Comparison of ENCODE assay signal across 9 cellular contexts in the genomic region with DNA sequence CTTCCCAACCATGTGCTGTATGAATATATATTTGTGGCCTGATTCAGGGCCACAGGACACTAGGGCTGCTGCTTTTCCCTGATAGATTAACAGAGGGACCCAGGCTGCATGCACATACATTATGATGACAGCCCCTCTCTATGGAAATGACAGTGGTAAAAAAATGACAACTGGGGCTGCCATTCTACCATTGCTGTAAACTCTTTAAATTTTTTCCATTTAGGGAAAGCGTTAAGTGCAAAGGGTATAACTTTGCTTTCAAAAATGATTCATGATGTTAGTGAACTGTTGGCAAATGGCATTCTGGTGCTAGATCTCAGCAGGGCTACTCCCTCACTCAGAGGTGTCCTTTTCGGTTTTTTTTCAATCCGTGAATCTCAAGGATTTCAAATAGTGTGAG. TPM values are rescaled to one million over a fixed set of nuclear protein-coding genes. Genes with fewer than 3 reads are reported as not detected.
DNase-seq lines count a peak whose midpoint lies in the region; ATAC-seq and TF ChIP-seq lines count a peak whose summit lies in the region.
"Had no signal": no experiment of that assay in that cellular context is flagged by ENCODE, and none has a peak within 500 bp of the region (broad histone marks: within the 10 kb centered on the region; RNA-seq: fewer than 3 reads in every experiment).

No MANE protein-coding gene starts in this region.

- no peak overlapping the region for H3K4me3 Mint-ChIP-seq in chondrocyte (ENCODE audit: unreplicated experiment)

- H3K9me3 ChIP-seq in HUES64 (ENCODE audit: insufficient read depth, low read depth, low read length): no peaks in the 10 kb centered on the region
- no peaks in the 10 kb centered on the region for H3K9me3 ChIP-seq in lower lobe of right lung
- H3K9me3 ChIP-seq: ovary had no signal

- peak overlapping the region; percentile 96 for H3K27ac Mint-ChIP-seq in chondrocyte (ENCODE audit: unreplicated experiment)

- H3K4me1 Mint-ChIP-seq in chondrocyte (ENCODE audit: low read depth): peaks cover 64% of the 10 kb centered on the region

- intact Hi-C loops in lower lobe of right lung (cut with DNase I): no loop called here

- H3K27ac ChIP-seq in HUES64 (ENCODE audit: low read depth, low read length): peak overlapping the region; percentile 94; the same call in 1 of the 2 replicates
- H3K27ac ChIP-seq in lower lobe of right lung: peak overlapping the region; percentile 97
- peak overlapping the region; percentile 81 for H3K27ac ChIP-seq in temporal lobe (ENCODE audit: low read depth, low read length)

- no peak for DNase-seq in chondrocyte (ENCODE audit: low spot score)
- DNase-seq in lower lobe of right lung: no peak
- no peak for DNase-seq in SKM-1 treated with dmso at 0.1 percent for 144 hours (lab: John Stamatoyannopoulos, UW; ENCODE audit: unreplicated experiment)
- DNase-seq in RKO (ENCODE audit: low spot score): no peak
- no peak for DNase-seq in T-helper 9 cell
- DNase-seq: NCI-H1436 had no signal

- H3K4me3 ChIP-seq in HUES64 (ENCODE audit: low read length) (peak overlapping the region; percentile 95), lower lobe of right lung (no peak overlapping the region)

- WGBS in HUES64: 14% methylated on average over 3 of the region's 3 CpGs

- H3K36me3 Mint-ChIP-seq in chondrocyte (ENCODE audit: low read depth): no peaks in the 10 kb centered on the region

- H3K9me3 Mint-ChIP-seq in chondrocyte (ENCODE audit: low read depth): no peaks in the 10 kb centered on the region

- no peaks in the 10 kb centered on the region for H3K27me3 Mint-ChIP-seq in chondrocyte (ENCODE audit: low read depth)

- H3K36me3 ChIP-seq in HUES64 (ENCODE audit: insufficient read depth, low read length) (peaks cover 2% of the 10 kb centered on the region), lower lobe of right lung (no peaks in the 10 kb centered on the region)
- H3K36me3 ChIP-seq: ovary had no signal

- no peak for ATAC-seq in lower lobe of right lung

- H3K27me3 ChIP-seq in HUES64 (ENCODE audit: insufficient read depth, low read length): no peaks in the 10 kb centered on the region
- H3K27me3 ChIP-seq in lower lobe of right lung (ENCODE audit: low read depth): no peaks in the 10 kb centered on the region
- H3K27me3 ChIP-seq: ovary had no signal

- H3K9ac ChIP-seq in HUES64 (ENCODE audit: low read depth, low read length): peak overlapping the region; percentile 81

- TF ChIP-seq CTCF in chondrocyte (IDR thresholded peaks at IDR 0.05): no peak
- no peak for TF ChIP-seq CTCF in lower lobe of right lung (IDR thresholded peaks at IDR 0.05)

- peaks cover 60% of the 10 kb centered on the region for H3K4me1 ChIP-seq in HUES64 (ENCODE audit: insufficient read depth, low read length)
- H3K4me1 ChIP-seq in lower lobe of right lung: peaks cover 67% of the 10 kb centered on the region

RNA-seq across cellular contexts. Expression of a gene that starts 4.2 kb away (rescaled TPM):
- polyA plus RNA-seq in HUES64 (2013, experiment 1 of 2): 166 TPM
- polyA plus RNA-seq in HUES64 (2013, experiment 2 of 2): 145 TPM
- total RNA-seq in chondrocyte: 62.6 to 90.6 TPM (median 86.4 TPM) in 3 replicates
- 73.0 TPM for total RNA-seq in lower lobe of right lung
- 36.4 TPM for total RNA-seq in temporal lobe
